23 cellular contexts compared by ENCODE assay signal in the genomic region with DNA sequence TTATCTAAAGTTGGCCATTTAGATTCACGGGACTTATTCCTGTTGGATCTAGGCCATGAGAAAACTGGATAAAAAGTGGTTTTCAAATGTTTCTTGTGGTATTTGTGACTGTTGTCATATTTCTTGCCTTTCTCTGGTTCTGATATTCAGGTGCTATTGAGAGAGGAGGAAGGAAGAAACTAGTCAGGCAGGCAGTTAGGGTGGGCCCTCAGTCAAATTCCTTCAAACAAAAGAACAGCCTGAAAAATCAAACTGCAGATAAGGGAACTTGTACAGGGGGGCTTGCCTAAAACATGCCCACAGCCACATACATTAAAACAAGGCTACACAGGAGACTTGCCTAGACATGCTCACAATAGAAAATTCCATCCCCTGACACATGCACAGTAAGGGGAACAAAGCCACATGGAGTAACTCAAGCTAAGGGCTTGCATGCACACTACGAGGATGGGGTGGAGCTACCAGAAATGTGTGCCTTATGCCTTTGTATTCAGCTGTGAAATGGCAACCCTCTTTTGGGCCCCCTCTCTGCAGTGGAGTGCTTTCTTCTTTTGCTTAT. TPM values are rescaled to one million over a fixed set of nuclear protein-coding genes. Genes with fewer than 3 reads are reported as not detected.
DNase-seq lines count a peak whose midpoint lies in the region; ATAC-seq, FAIRE-seq and TF ChIP-seq lines count a peak whose summit lies in the region.
"Had no signal": no experiment of that assay in that cellular context is flagged by ENCODE, and none has a peak within 500 bp of the region (broad histone marks: within the 10 kb centered on the region; RNA-seq: fewer than 3 reads in every experiment).

No MANE protein-coding gene starts in this region.

- H3K4me3 ChIP-seq in HepG2 (replicated peaks in 1 of 3; ENCODE audit: insufficient read depth in 1 of 3, low read depth in 2 of 3, low read length in 3 of 3) (no peak overlapping the region), right lobe of liver (no peak overlapping the region), K562 (no peak overlapping the region)
- H3K4me3 ChIP-seq: GM12878, GM23338 had no signal

- TF ChIP-seq RAD21 in HepG2 (CRISPR knock-in tag; IDR thresholded peaks at IDR 0.05) (no peak), K562 (CRISPR knock-in tag; conservative IDR thresholded peaks at IDR 0.05 in 1 of 2, IDR thresholded peaks at IDR 0.05 in 1 of 2) (no peak)

- TF ChIP-seq CTCF in HepG2 (CRISPR knock-in tag; IDR thresholded peaks at IDR 0.05) (no peak), right lobe of liver (IDR thresholded peaks at IDR 0.05) (no peak), K562 (IDR thresholded peaks at IDR 0.05 in 2 of 3, conservative IDR thresholded peaks at IDR 0.05 in 1 of 3; ENCODE audit: insufficient read depth in 2 of 3, low read depth in 1 of 3, low read length in 3 of 3) (no peak), foreskin keratinocyte (conservative IDR thresholded peaks at IDR 0.05) (no peak)

- POLR2A ChIA-PET in HepG2 (lab: Yijun Ruan, JAX), result no interaction called here
- POLR2A ChIA-PET in K562 (lab: Yijun Ruan, JAX), result interaction anchor here (1.1 kb wide), 1 partner anchor 13 kb away, joined by 3 read pairs; no protein-coding TSS in a partner anchor

- H3K4me2 ChIP-seq in HepG2 (ENCODE audit: low read depth, low read length) (no peak overlapping the region), K562 (ENCODE audit: insufficient read depth, low read length) (no peak overlapping the region)
- H3K4me2 ChIP-seq: GM23338 had no signal

- H2AFZ ChIP-seq in HepG2 (ENCODE audit: low read length) (no peak overlapping the region), K562 (ENCODE audit: low read depth, low read length) (no peak overlapping the region)
- H2AFZ ChIP-seq: GM23338 had no signal

- H3K9ac ChIP-seq in HepG2 (ENCODE audit: insufficient read depth, low read depth, low read length) (no peak overlapping the region), K562 (ENCODE audit: insufficient read depth in 1 of 2, low read depth in 2 of 2, low read length in 2 of 2) (no peak overlapping the region)

- peaks cover 54% of the 10 kb centered on the region for H3K9me3 ChIP-seq in HepG2 (ENCODE audit: low read length)
- H3K9me3 ChIP-seq in right lobe of liver, result peaks cover 0 to 42% (median 6%) of the 10 kb centered on the region in 4 donors
- peaks cover 33% of the 10 kb centered on the region for H3K9me3 ChIP-seq in K562 (replicated peaks; ENCODE audit: control insufficient read depth, insufficient read depth, low read depth, low read length)

- in situ Hi-C loops in HepG2 (cut with HindIII; ENCODE audit: extremely low pct_ligation_motif_present, low pct_unique_long_range_greater_than_20kb) (no loop called here), K562 (cut with MboI) (no loop called here)

- CTCF ChIA-PET in HepG2 (lab: Yijun Ruan, JAX; ENCODE audit: low intra/inter-chr PET ratio, low total read pairs) (no interaction called here), K562 (lab: Yijun Ruan, JAX; ENCODE audit: low intra/inter-chr PET ratio) (no interaction called here)

- H3K4me1 ChIP-seq in HepG2 (ENCODE audit: insufficient read depth, low read length) (no peaks in the 10 kb centered on the region), right lobe of liver (no peaks in the 10 kb centered on the region), K562 (replicated peaks in 1 of 2; ENCODE audit: control insufficient read depth in 2 of 2, insufficient read depth in 2 of 2, low read length in 2 of 2) (no peaks in the 10 kb centered on the region), foreskin keratinocyte (no peaks in the 10 kb centered on the region)
- H3K4me1 ChIP-seq: Caco-2 had no signal

- TF ChIP-seq POLR2A in HepG2 (IDR thresholded peaks at IDR 0.05; ENCODE audit: insufficient read depth in 1 of 2, low read depth in 2 of 2, low read length in 2 of 2), result no peak
- no peak for TF ChIP-seq POLR2A in right lobe of liver (IDR thresholded peaks at IDR 0.05)
- TF ChIP-seq POLR2A in K562 (conservative IDR thresholded peaks at IDR 0.05), result no peak

- H3K36me3 ChIP-seq in HepG2 (replicated peaks in 1 of 2; ENCODE audit: control insufficient read depth in 1 of 2, insufficient read depth in 2 of 2, low read length in 2 of 2) (peaks cover 60 to 99% of the 10 kb centered on the region in 2 experiments), right lobe of liver (peaks cover 0 to 7% (median 0%) of the 10 kb centered on the region in 4 donors), K562 (ENCODE audit: control insufficient read depth, insufficient read depth, low read length) (peaks cover 100% of the 10 kb centered on the region)

- BruUV-seq in HepG2 (replicated peaks; lab: Mats Ljungman, UMichigan), result no TSS peak
- BruUV-seq in K562 (replicated peaks; lab: Mats Ljungman, UMichigan), result no TSS peak

- no peaks in the 10 kb centered on the region for H3K9me1 ChIP-seq in K562 (ENCODE audit: control insufficient read depth, insufficient read depth, low read length)

- H3K27me3 ChIP-seq in HepG2 (ENCODE audit: control insufficient read depth in 1 of 2, insufficient read depth in 2 of 2, low read length in 2 of 2), result no peaks in the 10 kb centered on the region
- H3K27me3 ChIP-seq in right lobe of liver, result no peaks in the 10 kb centered on the region
- no peaks in the 10 kb centered on the region for H3K27me3 ChIP-seq in K562 (ENCODE audit: control insufficient read depth in 2 of 2, insufficient read depth in 2 of 2, low read length in 2 of 2)
- no peaks in the 10 kb centered on the region for H3K27me3 ChIP-seq in foreskin keratinocyte

- H3K79me2 ChIP-seq in HepG2 (ENCODE audit: insufficient read depth, low read length), result peaks cover 5% of the 10 kb centered on the region
- H3K79me2 ChIP-seq in K562 (ENCODE audit: control insufficient read depth, insufficient read depth, low read length), result peaks cover 9% of the 10 kb centered on the region; the same call in 2 of the 3 replicates

- no peak for ATAC-seq in HepG2
- ATAC-seq in right lobe of liver, result no peak
- ATAC-seq in K562, result no peak; the same call in 2 of the 3 replicates
- ATAC-seq in foreskin keratinocyte, result peak; percentile 14
- ATAC-seq: CD8-positive, alpha-beta T cell; GM12878; GM23338; HCT116 had no signal

- intact Hi-C loops in HepG2 (cut with micrococcal nuclease; ENCODE audit: unreplicated experiment) (no loop called here), right lobe of liver (cut with DNase I) (no loop called here), K562 (cut with micrococcal nuclease) (no loop called here)

- WGBS in HepG2 (ENCODE audit: low lambda C conversion rate), result 100% methylated on average over 2 of the region's 2 CpGs
- 90% methylated on average over 2 of the region's 2 CpGs for WGBS in right lobe of liver (ENCODE audit: insufficient coverage, low coverage, low lambda C conversion rate, missing lambda C conversion rate)
- WGBS in K562 (ENCODE audit: insufficient coverage, low coverage, missing lambda C conversion rate), result 97% methylated on average over 2 of the region's 2 CpGs

- TF ChIP-seq EP300 in HepG2 (IDR thresholded peaks at IDR 0.05; ENCODE audit: low read depth in 2 of 2, low read length in 2 of 2) (no peak), HepG2 (CRISPR knock-in tag; IDR thresholded peaks at IDR 0.05; ENCODE audit: borderline replicate concordance) (no peak), K562 (IDR thresholded peaks at IDR 0.05; ENCODE audit: low read length) (no peak)

- FAIRE-seq in HepG2 (lab: Jason Lieb, UNC) (no peak), K562 (lab: Jason Lieb, UNC) (no peak)
- FAIRE-seq: GM12878, GM19239 had no signal

- H4K20me1 ChIP-seq in HepG2 (ENCODE audit: insufficient read depth, low read length), result no peaks in the 10 kb centered on the region
- no peaks in the 10 kb centered on the region for H4K20me1 ChIP-seq in K562 (replicated peaks; ENCODE audit: control insufficient read depth, insufficient read depth, low read length)

- DNase-seq in HepG2 (ENCODE audit: low spot score), result no peak
- DNase-seq in right lobe of liver, result no peak
- no peak for DNase-seq in K562 (ENCODE audit: extremely low read depth in 1 of 4, low spot score in 3 of 4)
- DNase-seq in foreskin keratinocyte, result peak in 1 of 2 donors; percentile 53
- DNase-seq in NCI-H1048 (lab: John Stamatoyannopoulos, UW), result no peak
- DNase-seq in CD1c-positive myeloid dendritic cell (ENCODE audit: extremely low spot score), result no peak
- DNase-seq in activated gamma-delta T cell (lab: John Stamatoyannopoulos, UW), result no peak
- DNase-seq: 8988T; C1 segment of cervical spinal cord; Caco-2; CD4-positive, CD25-positive, alpha-beta regulatory T cell; CD8-positive, alpha-beta T cell; DMS153; DMS79; EL; GDM1; H9; HFFc6 had no signal

- H3K27ac ChIP-seq in HepG2 (ENCODE audit: extremely low read length, insufficient read depth, low read length) (no peak overlapping the region), right lobe of liver (no peak overlapping the region), K562 (ENCODE audit: extremely low read depth, low read depth, low read length) (no peak overlapping the region), foreskin keratinocyte (peak overlapping the region; percentile 37)

RNA-seq across cellular contexts. Expression of a gene that starts 18.2 kb away (rescaled TPM):
- 16.9 and 25.1 TPM in 2 replicates for total RNA-seq in HepG2 (2016; rRNA removed; fragmentation: Illumina TruSeq; extraction: Trizol)
- 1.7 and 1.8 TPM in 2 replicates for total RNA-seq in HepG2 (2016; cell fraction: cytosol; rRNA removed; fragmentation: Illumina TruSeq; extraction: Trizol; ENCODE audit: low read depth)
- 17.1 and 23.6 TPM in 2 replicates for total RNA-seq in HepG2 (2016; cell fraction: insoluble cytoplasmic fraction; rRNA removed; fragmentation: Illumina TruSeq; extraction: Trizol)
- total RNA-seq in HepG2 (2016; cell fraction: membrane; rRNA removed; fragmentation: Illumina TruSeq; extraction: Trizol), result 6.6 and 7.3 TPM in 2 replicates
- total RNA-seq in HepG2 (2016; cell fraction: nucleus; rRNA removed; fragmentation: Illumina TruSeq; extraction: Trizol), result 47.1 and 51.5 TPM in 2 replicates
- polyA plus RNA-seq in HepG2 (2011; rRNA removed), result 16.1 and 16.7 TPM in 2 replicates
- 6.1 and 8.8 TPM in 2 replicates for polyA plus RNA-seq in HepG2 (2011; cell fraction: cytosol; rRNA removed)
- polyA plus RNA-seq in HepG2 (2011; cell fraction: nucleus; rRNA removed), result 25.7 and 29.3 TPM in 2 replicates
- polyA plus RNA-seq in HepG2 (2012), result 13.9 and 15.6 TPM in 2 replicates
- 0.36 and 0.37 TPM in 2 replicates for polyA plus RNA-seq in HepG2 (2016; cell fraction: cytosol; fragmentation: Illumina TruSeq; extraction: Trizol; ENCODE audit: low read depth)
- polyA plus RNA-seq in HepG2 (2016; cell fraction: insoluble cytoplasmic fraction; fragmentation: Illumina TruSeq; extraction: Trizol; ENCODE audit: low read depth), result 4.3 and 4.5 TPM in 2 replicates
- 0.42 and 0.73 TPM in 2 replicates for polyA plus RNA-seq in HepG2 (2016; cell fraction: membrane; fragmentation: Illumina TruSeq; extraction: Trizol; ENCODE audit: low read depth)
- polyA plus RNA-seq in HepG2 (2016; cell fraction: nucleus; fragmentation: Illumina TruSeq; extraction: Trizol; ENCODE audit: insufficient read depth, low read depth), result 41.4 and 45.9 TPM in 2 replicates
- polyA minus RNA-seq in HepG2 (2011; rRNA and poly(A)+ RNA removed; ENCODE audit: low replicate concordance), result 26.3 and 35.1 TPM in 2 replicates
- polyA minus RNA-seq in HepG2 (2011; cell fraction: cytosol; rRNA and poly(A)+ RNA removed), result 24.1 and 35.0 TPM in 2 replicates
- polyA minus RNA-seq in HepG2 (2011; cell fraction: nucleus; rRNA and poly(A)+ RNA removed), result 50.6 and 66.1 TPM in 2 replicates
- 1 to 10 TPM in 3 of 6 experiments, under 1 TPM in 3; 0.15 to 3.2 (median 1.0) TPM for total RNA-seq in right lobe of liver
- total RNA-seq in K562 (2011; cell fraction: chromatin; rRNA removed; ENCODE audit: low replicate concordance), result 39.2 and 56.4 TPM in 2 replicates
- 30.5 and 32.8 TPM in 2 replicates for total RNA-seq in K562 (2011; cell fraction: nucleolus; rRNA removed)
- total RNA-seq in K562 (2011; cell fraction: nucleoplasm; rRNA removed), result 52.4 and 80.8 TPM in 2 replicates
- total RNA-seq in K562 (2014; rRNA removed), result 23.7 and 28.4 TPM in 2 replicates
- total RNA-seq in K562 (2014; rRNA removed; fragmentation: Illumina TruSeq; extraction: Trizol), result 39.8 and 45.1 TPM in 2 replicates
- total RNA-seq in K562 (2015; rRNA removed; fragmentation: Illumina TruSeq; extraction: Trizol), result 36.2 and 38.1 TPM in 2 replicates
- total RNA-seq in K562 (2021), result 31.5 and 32.4 TPM in 2 replicates
- polyA plus RNA-seq in K562 (2011; rRNA removed), result 21.5 and 25.1 TPM in 2 replicates
- polyA plus RNA-seq in K562 (2011; cell fraction: cytosol; rRNA removed), result 10.8 and 15.1 TPM in 2 replicates
- polyA plus RNA-seq in K562 (2011; cell fraction: nucleus; rRNA removed), result 19.9 and 26.2 TPM in 2 replicates
- polyA plus RNA-seq in K562 (2012), result 8.6 and 13.8 TPM in 2 replicates
- 30.8 and 33.8 TPM in 2 replicates for polyA plus RNA-seq in K562 (2014; fragmentation: Illumina TruSeq; extraction: Trizol)
- 1 to 10 TPM; 4.1 to 6.6 TPM for polyA plus RNA-seq in K562 (2014; fragmentation: Nextera tagmentation; extraction: Ambion mirVana)
- 13.8 and 17.3 TPM in 2 replicates for polyA plus RNA-seq in K562 (2014; rRNA removed)
- polyA minus RNA-seq in K562 (2011; rRNA and poly(A)+ RNA removed), result 59.3 and 62.8 TPM in 2 replicates
- 33.5 and 36.6 TPM in 2 replicates for polyA minus RNA-seq in K562 (2011; cell fraction: cytosol; rRNA and poly(A)+ RNA removed)
- polyA minus RNA-seq in K562 (2011; cell fraction: nucleus; rRNA and poly(A)+ RNA removed), result 14.7 and 24.0 TPM in 2 replicates
- 4.2 and 9.1 TPM in 2 replicates for total RNA-seq in foreskin keratinocyte
- polyA plus RNA-seq in foreskin keratinocyte, result 0.31 and 0.58 TPM in 2 replicates

RNA-seq across cellular contexts. Expression of a gene that starts 18.7 kb away (rescaled TPM):
- total RNA-seq in HepG2 (2016; rRNA removed; fragmentation: Illumina TruSeq; extraction: Trizol) (0.81 and 1.6 TPM in 2 replicates), right lobe of liver (1 to 10 TPM in 5 of 6 experiments, under 1 TPM in 1; 0.93 to 3.7 (median 2.0) TPM), K562 (2014; rRNA removed) (1.6 and 2.7 TPM in 2 replicates), K562 (2014; rRNA removed; fragmentation: Illumina TruSeq; extraction: Trizol) (0.41 and 0.62 TPM in 2 replicates), K562 (2015; rRNA removed; fragmentation: Illumina TruSeq; extraction: Trizol) (0.54 and 0.60 TPM in 2 replicates), K562 (2021) (3.3 and 3.7 TPM in 2 replicates), foreskin keratinocyte (0.04 TPM in 1 of 2 replicates, not detected in the other)
- 0.40 and 0.53 TPM in 2 replicates for total RNA-seq in HepG2 (2016; cell fraction: cytosol; rRNA removed; fragmentation: Illumina TruSeq; extraction: Trizol; ENCODE audit: low read depth)
- total RNA-seq in HepG2 (2016; cell fraction: insoluble cytoplasmic fraction; rRNA removed; fragmentation: Illumina TruSeq; extraction: Trizol), result 0.82 and 1.2 TPM in 2 replicates
- total RNA-seq in HepG2 (2016; cell fraction: membrane; rRNA removed; fragmentation: Illumina TruSeq; extraction: Trizol), result 0.83 and 1.3 TPM in 2 replicates
- 0.50 and 0.65 TPM in 2 replicates for total RNA-seq in HepG2 (2016; cell fraction: nucleus; rRNA removed; fragmentation: Illumina TruSeq; extraction: Trizol)
- polyA plus RNA-seq in HepG2 (2011; rRNA removed) (0.38 and 0.52 TPM in 2 replicates), K562 (2011; rRNA removed) (0.85 and 1.8 TPM in 2 replicates), K562 (2014; fragmentation: Illumina TruSeq; extraction: Trizol) (1.4 and 3.1 TPM in 2 replicates), K562 (2014; fragmentation: Nextera tagmentation; extraction: Ambion mirVana) (not detected), K562 (2014; rRNA removed) (0.86 and 2.7 TPM in 2 replicates), foreskin keratinocyte (0.02 TPM in 1 of 2 replicates, not detected in the other)
- 0.43 and 0.56 TPM in 2 replicates for polyA plus RNA-seq in HepG2 (2011; cell fraction: cytosol; rRNA removed)
- polyA plus RNA-seq in HepG2 (2011; cell fraction: nucleus; rRNA removed), result 0.82 and 0.85 TPM in 2 replicates
- 0.79 and 0.97 TPM in 2 replicates for polyA plus RNA-seq in HepG2 (2012)
- polyA plus RNA-seq in HepG2 (2016; cell fraction: cytosol; fragmentation: Illumina TruSeq; extraction: Trizol; ENCODE audit: low read depth), result 0.18 and 0.51 TPM in 2 replicates
- polyA plus RNA-seq in HepG2 (2016; cell fraction: insoluble cytoplasmic fraction; fragmentation: Illumina TruSeq; extraction: Trizol; ENCODE audit: low read depth), result 0.80 and 0.87 TPM in 2 replicates
- 0.63 and 0.69 TPM in 2 replicates for polyA plus RNA-seq in HepG2 (2016; cell fraction: membrane; fragmentation: Illumina TruSeq; extraction: Trizol; ENCODE audit: low read depth)
- 1.6 and 1.8 TPM in 2 replicates for polyA plus RNA-seq in HepG2 (2016; cell fraction: nucleus; fragmentation: Illumina TruSeq; extraction: Trizol; ENCODE audit: insufficient read depth, low read depth)
- 1.8 and 4.9 TPM in 2 replicates for polyA minus RNA-seq in HepG2 (2011; rRNA and poly(A)+ RNA removed; ENCODE audit: low replicate concordance)
- polyA minus RNA-seq in HepG2 (2011; cell fraction: cytosol; rRNA and poly(A)+ RNA removed), result 0.49 and 1.8 TPM in 2 replicates
- 0.26 and 0.75 TPM in 2 replicates for polyA minus RNA-seq in HepG2 (2011; cell fraction: nucleus; rRNA and poly(A)+ RNA removed)
- total RNA-seq in K562 (2011; cell fraction: chromatin; rRNA removed; ENCODE audit: low replicate concordance), result 2.1 and 9.1 TPM in 2 replicates
- total RNA-seq in K562 (2011; cell fraction: nucleolus; rRNA removed), result 11.7 and 13.2 TPM in 2 replicates
- total RNA-seq in K562 (2011; cell fraction: nucleoplasm; rRNA removed), result 5.3 and 6.8 TPM in 2 replicates
- polyA plus RNA-seq in K562 (2011; cell fraction: cytosol; rRNA removed), result 1.7 and 2.6 TPM in 2 replicates
- polyA plus RNA-seq in K562 (2011; cell fraction: nucleus; rRNA removed), result 2.1 and 2.6 TPM in 2 replicates
- 1.5 and 4.7 TPM in 2 replicates for polyA plus RNA-seq in K562 (2012)
- 1.2 and 2.7 TPM in 2 replicates for polyA minus RNA-seq in K562 (2011; rRNA and poly(A)+ RNA removed)
- 5.3 and 5.6 TPM in 2 replicates for polyA minus RNA-seq in K562 (2011; cell fraction: cytosol; rRNA and poly(A)+ RNA removed)
- polyA minus RNA-seq in K562 (2011; cell fraction: nucleus; rRNA and poly(A)+ RNA removed), result 2.1 and 3.0 TPM in 2 replicates
- total RNA-seq: CD4-positive, CD25-positive, alpha-beta regulatory T cell; HFFc6 had no signal
- polyA plus RNA-seq: BJ; CD4-positive, CD25-positive, alpha-beta regulatory T cell had no signal
